18 cellular contexts compared by ENCODE assay signal in the genomic region with DNA sequence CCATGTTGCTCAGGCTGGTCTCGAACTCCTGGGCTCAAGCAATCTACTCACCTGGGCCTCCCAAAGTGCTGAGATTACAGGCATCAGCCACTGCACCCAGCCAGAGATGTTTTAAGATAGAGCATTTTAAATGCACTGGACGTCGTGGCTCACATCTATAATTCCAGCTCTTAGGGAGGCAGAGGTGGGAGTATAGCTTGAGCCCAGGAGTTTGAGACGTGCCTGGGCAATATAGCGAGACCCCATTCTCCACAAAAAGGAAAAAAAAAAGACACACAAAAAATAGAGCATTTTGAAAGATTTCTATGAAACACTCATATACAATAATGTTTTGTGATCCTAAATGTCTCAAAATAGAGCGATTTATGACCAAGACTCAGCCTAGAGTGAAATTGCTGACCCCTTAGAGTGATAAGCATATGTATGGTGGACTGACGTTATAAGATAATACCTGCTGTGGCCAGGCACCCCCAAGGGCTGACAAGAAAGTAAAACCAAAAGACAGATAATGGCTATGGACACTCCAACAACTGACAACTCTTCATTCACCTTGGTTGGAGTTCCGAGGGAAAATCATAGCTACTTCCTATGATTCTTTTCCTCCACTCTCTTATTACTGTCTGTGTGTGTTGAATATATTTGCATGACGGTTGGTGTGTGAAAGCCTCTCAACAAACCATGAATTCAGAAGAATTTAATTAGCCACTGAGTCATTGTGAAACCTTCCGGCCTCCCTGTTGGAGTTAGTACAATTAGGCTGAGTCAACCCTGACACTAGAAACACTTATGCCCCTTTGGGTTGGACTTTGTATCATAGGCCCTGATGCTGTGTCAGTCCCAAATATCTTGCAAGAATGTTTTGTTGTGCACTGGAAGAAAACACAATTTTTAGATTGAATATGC.
DNase-seq lines count a peak whose midpoint lies in the region; ATAC-seq, FAIRE-seq and TF ChIP-seq lines count a peak whose summit lies in the region.
"Had no signal": no experiment of that assay in that cellular context is flagged by ENCODE, and none has a peak within 500 bp of the region (broad histone marks: within the 10 kb centered on the region; RNA-seq: fewer than 3 reads in every experiment).

No MANE protein-coding gene starts in this region.

- H3K27ac ChIP-seq in HepG2 (ENCODE audit: extremely low read length, insufficient read depth, low read length) (no peak overlapping the region), right lobe of liver (no peak overlapping the region), K562 (ENCODE audit: extremely low read depth, low read depth, low read length) (peak overlapping the region; percentile 92), right atrium auricular region (no peak overlapping the region)
- H3K27ac ChIP-seq: body of pancreas, sigmoid colon, WERI-Rb-1 had no signal

- no peaks in the 10 kb centered on the region for H4K20me1 ChIP-seq in HepG2 (ENCODE audit: insufficient read depth, low read length)
- H4K20me1 ChIP-seq in K562 (replicated peaks; ENCODE audit: control insufficient read depth, insufficient read depth, low read length): no peaks in the 10 kb centered on the region

- H3K4me3 ChIP-seq in HepG2 (replicated peaks in 1 of 3; ENCODE audit: insufficient read depth in 1 of 3, low read depth in 2 of 3, low read length in 3 of 3): no peak overlapping the region
- H3K4me3 ChIP-seq in right lobe of liver: no peak overlapping the region
- peak overlapping the region; percentile 14 for H3K4me3 ChIP-seq in K562
- no peak overlapping the region for H3K4me3 ChIP-seq in right atrium auricular region
- H3K4me3 ChIP-seq: body of pancreas, sigmoid colon had no signal

- H2AFZ ChIP-seq in HepG2 (ENCODE audit: low read length) (no peak overlapping the region), K562 (ENCODE audit: low read depth, low read length) (peak overlapping the region; percentile 78)

- H3K27me3 ChIP-seq in HepG2 (ENCODE audit: control insufficient read depth in 1 of 2, insufficient read depth in 2 of 2, low read length in 2 of 2): no peaks in the 10 kb centered on the region
- H3K27me3 ChIP-seq in right lobe of liver: no peaks in the 10 kb centered on the region
- no peaks in the 10 kb centered on the region for H3K27me3 ChIP-seq in K562 (ENCODE audit: control insufficient read depth in 2 of 2, insufficient read depth in 2 of 2, low read length in 2 of 2)
- no peaks in the 10 kb centered on the region for H3K27me3 ChIP-seq in right atrium auricular region
- H3K27me3 ChIP-seq: body of pancreas, sigmoid colon had no signal

- POLR2A ChIA-PET in HepG2 (lab: Yijun Ruan, JAX) (no interaction called here), K562 (lab: Yijun Ruan, JAX) (interaction anchor here (2.0 kb wide), 1 partner anchor 9 kb away, joined by 4 read pairs; no protein-coding TSS in a partner anchor)

- BruUV-seq in HepG2 (replicated peaks; lab: Mats Ljungman, UMichigan) (no TSS peak), K562 (replicated peaks; lab: Mats Ljungman, UMichigan) (no TSS peak)

- H3K9me1 ChIP-seq in K562 (ENCODE audit: control insufficient read depth, insufficient read depth, low read length): no peaks in the 10 kb centered on the region

- H3K9me3 ChIP-seq in HepG2 (ENCODE audit: low read length) (no peaks in the 10 kb centered on the region), right lobe of liver (no peaks in the 10 kb centered on the region), K562 (replicated peaks; ENCODE audit: control insufficient read depth, insufficient read depth, low read depth, low read length) (no peaks in the 10 kb centered on the region), right atrium auricular region (no peaks in the 10 kb centered on the region)
- H3K9me3 ChIP-seq: body of pancreas, Caco-2, sigmoid colon had no signal

- TF ChIP-seq RAD21 in HepG2 (CRISPR knock-in tag; IDR thresholded peaks at IDR 0.05) (no peak), K562 (CRISPR knock-in tag; conservative IDR thresholded peaks at IDR 0.05 in 1 of 2, IDR thresholded peaks at IDR 0.05 in 1 of 2) (no peak)

- WGBS in HepG2 (ENCODE audit: low lambda C conversion rate): 50% methylated on average over 10 of the region's 10 CpGs
- WGBS in right lobe of liver (ENCODE audit: insufficient coverage, low coverage, low lambda C conversion rate, missing lambda C conversion rate): 55% methylated on average over 7 of the region's 10 CpGs
- 6% methylated on average over 10 of the region's 10 CpGs for WGBS in K562 (ENCODE audit: insufficient coverage, low coverage, missing lambda C conversion rate)

- intact Hi-C loops in HepG2 (cut with micrococcal nuclease; ENCODE audit: unreplicated experiment): no loop called here
- intact Hi-C loops in right lobe of liver (cut with DNase I): no loop called here
- intact Hi-C loops in K562 (cut with micrococcal nuclease): loop anchor here (10.0 kb wide), 2 partner anchors 504 to 964 kb away; a partner anchor contains a TSS

- FAIRE-seq in HepG2 (lab: Jason Lieb, UNC): no peak
- FAIRE-seq in K562 (lab: Jason Lieb, UNC): peak; percentile 86
- FAIRE-seq: H1, urothelium cell line had no signal

- H3K36me3 ChIP-seq in HepG2 (replicated peaks in 1 of 2; ENCODE audit: control insufficient read depth in 1 of 2, insufficient read depth in 2 of 2, low read length in 2 of 2) (no peaks in the 10 kb centered on the region; a peak in 1 of 5 replicates), right lobe of liver (no peaks in the 10 kb centered on the region), K562 (ENCODE audit: control insufficient read depth, insufficient read depth, low read length) (no peaks in the 10 kb centered on the region; the same call in 2 of the 3 replicates), right atrium auricular region (no peaks in the 10 kb centered on the region)
- H3K36me3 ChIP-seq: sigmoid colon, WERI-Rb-1 had no signal

- no peak for TF ChIP-seq CTCF in HepG2 (CRISPR knock-in tag; IDR thresholded peaks at IDR 0.05)
- TF ChIP-seq CTCF in right lobe of liver (IDR thresholded peaks at IDR 0.05): no peak
- TF ChIP-seq CTCF in K562 (IDR thresholded peaks at IDR 0.05 in 2 of 3, conservative IDR thresholded peaks at IDR 0.05 in 1 of 3; ENCODE audit: insufficient read depth in 2 of 3, low read depth in 1 of 3, low read length in 3 of 3): no peak
- no peak for TF ChIP-seq CTCF in right atrium auricular region (IDR thresholded peaks at IDR 0.05)

- no peak overlapping the region for H3K4me2 ChIP-seq in HepG2 (ENCODE audit: low read depth, low read length)
- H3K4me2 ChIP-seq in K562 (ENCODE audit: insufficient read depth, low read length): peak overlapping the region; percentile 76

- no peak for TF ChIP-seq EP300 in HepG2 (IDR thresholded peaks at IDR 0.05; ENCODE audit: low read depth in 2 of 2, low read length in 2 of 2)
- TF ChIP-seq EP300 in HepG2 (CRISPR knock-in tag; IDR thresholded peaks at IDR 0.05; ENCODE audit: borderline replicate concordance): no peak
- TF ChIP-seq EP300 in K562 (IDR thresholded peaks at IDR 0.05; ENCODE audit: low read length): peak; percentile 78

- in situ Hi-C loops in HepG2 (cut with HindIII; ENCODE audit: extremely low pct_ligation_motif_present, low pct_unique_long_range_greater_than_20kb): no loop called here
- in situ Hi-C loops in K562 (cut with MboI): no loop called here

- H3K79me2 ChIP-seq in HepG2 (ENCODE audit: insufficient read depth, low read length) (no peaks in the 10 kb centered on the region), K562 (ENCODE audit: control insufficient read depth, insufficient read depth, low read length) (no peaks in the 10 kb centered on the region)

- DNase-seq in HepG2 (ENCODE audit: low spot score): peak; percentile 0
- no peak for DNase-seq in right lobe of liver
- peak; percentile 42 for DNase-seq in NCI-H69 (lab: John Stamatoyannopoulos, UW)
- peak in 2 of 4 experiments; percentile 59 to 81 for DNase-seq in K562 (ENCODE audit: extremely low read depth in 1 of 4, low spot score in 3 of 4)
- no peak for DNase-seq in NCI-H345 treated with DMSO at 0.1 percent for 48 hours (lab: John Stamatoyannopoulos, UW; ENCODE audit: unreplicated experiment)
- DNase-seq in NCI-H2029 (lab: John Stamatoyannopoulos, UW): no peak
- no peak for DNase-seq in right atrium auricular region (ENCODE audit: low spot score)
- DNase-seq in activated naive CD4-positive, alpha-beta T cell (lab: John Stamatoyannopoulos, UW): no peak
- DNase-seq: ACHN; activated effector memory CD4-positive, alpha-beta T cell treated with Interleukin-2 at 50 U/mL for 16 hours; body of pancreas; Caco-2; foreskin fibroblast; sigmoid colon; stimulated activated naive CD4-positive, alpha-beta T cell; WERI-Rb-1 had no signal

- ATAC-seq in HepG2 (no peak), right lobe of liver (no peak), K562 (peak; percentile 91)
- ATAC-seq: body of pancreas had no signal

- CTCF ChIA-PET in HepG2 (lab: Yijun Ruan, JAX; ENCODE audit: low intra/inter-chr PET ratio, low total read pairs): no interaction called here
- CTCF ChIA-PET in K562 (lab: Yijun Ruan, JAX; ENCODE audit: low intra/inter-chr PET ratio): no interaction called here

- H3K4me1 ChIP-seq in HepG2 (ENCODE audit: insufficient read depth, low read length): no peaks in the 10 kb centered on the region
- no peaks in the 10 kb centered on the region for H3K4me1 ChIP-seq in right lobe of liver
- peaks cover 0 to 12% of the 10 kb centered on the region in 2 experiments; a peak in 2 of 5 replicates for H3K4me1 ChIP-seq in K562 (replicated peaks in 1 of 2; ENCODE audit: control insufficient read depth in 2 of 2, insufficient read depth in 2 of 2, low read length in 2 of 2)
- H3K4me1 ChIP-seq in right atrium auricular region: no peaks in the 10 kb centered on the region
- H3K4me1 ChIP-seq: body of pancreas, sigmoid colon had no signal

- TF ChIP-seq POLR2A in HepG2 (IDR thresholded peaks at IDR 0.05; ENCODE audit: insufficient read depth in 1 of 2, low read depth in 2 of 2, low read length in 2 of 2) (no peak), right lobe of liver (IDR thresholded peaks at IDR 0.05) (no peak), K562 (conservative IDR thresholded peaks at IDR 0.05) (no peak)

- no peak overlapping the region for H3K9ac ChIP-seq in HepG2 (ENCODE audit: insufficient read depth, low read depth, low read length)
- H3K9ac ChIP-seq in K562 (ENCODE audit: insufficient read depth in 1 of 2, low read depth in 2 of 2, low read length in 2 of 2): peak overlapping the region in 1 of 2 experiments; percentile 55; a peak in 2 of 4 replicates

TF ChIP-seq in K562, 482 proteins besides CTCF, POLR2A, EP300 and RAD21 (continues in another document):
- TF ChIP-seq SLC30A9 (CRISPR knock-in tag; IDR thresholded peaks at IDR 0.05): no peak
- TF ChIP-seq, protein P1, sequence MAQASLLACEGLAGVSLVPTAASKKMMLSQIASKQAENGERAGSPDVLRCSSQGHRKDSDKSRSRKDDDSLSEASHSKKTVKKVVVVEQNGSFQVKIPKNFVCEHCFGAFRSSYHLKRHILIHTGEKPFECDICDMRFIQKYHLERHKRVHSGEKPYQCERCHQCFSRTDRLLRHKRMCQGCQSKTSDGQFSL (CRISPR knock-in tag; IDR thresholded peaks at IDR 0.05): no peak
- TF ChIP-seq, protein P1 (tag; IDR thresholded peaks at IDR 0.05): no peak; a peak in 1 of 4 replicates
- peak; percentile 43 for TF ChIP-seq TAF9B (IDR thresholded peaks at IDR 0.05; ENCODE audit: partially characterized antibody)

Comparison
In these comparisons a context has a peak if more than half of its experiments do, and no peak if none do; other contexts are left out.
1. DNase-seq: peak in HepG2 (single experiment) and NCI-H69 (single experiment); none in right lobe of liver (0 of 3), NCI-H345 treated with DMSO at 0.1 percent for 48 hours (single experiment), NCI-H2029 (single experiment), right atrium auricular region (single experiment) and activated naive CD4-positive, alpha-beta T cell (0 of 4).